17 cellular contexts compared by ENCODE assay signal in genomic region chr1:220239945-220240344, GRCh38. TPM values are rescaled to one million over a fixed set of nuclear protein-coding genes. Genes with fewer than 3 reads are reported as not detected.
DNase-seq lines count a peak whose midpoint lies in the region; ATAC-seq, FAIRE-seq and TF ChIP-seq lines count a peak whose summit lies in the region.
"Had no signal": no experiment of that assay in that cellular context is flagged by ENCODE, and none has a peak within 500 bp of the region (broad histone marks: within the 10 kb centered on the region; RNA-seq: fewer than 3 reads in every experiment).

No MANE protein-coding gene starts in this region.

- H3K4me3 ChIP-seq in LNCaP clone FGC (ENCODE audit: low read depth, low read length) (no peak overlapping the region; the same call in 1 of the 2 replicates), fibroblast of the aortic adventitia (ENCODE audit: low read depth, low read length) (no peak overlapping the region), right cardiac atrium (ENCODE audit: low read length) (no peak overlapping the region), GM23248 (no peak overlapping the region), SJCRH30 (no peak overlapping the region)
- H3K4me3 ChIP-seq: BLaER1 had no signal

- no peak for TF ChIP-seq CTCF in D721Med (IDR thresholded peaks at IDR 0.05; ENCODE audit: insufficient read depth, missing control alignments)
- no peak for TF ChIP-seq CTCF in LNCaP clone FGC (IDR thresholded peaks at IDR 0.05; ENCODE audit: control insufficient read depth, extremely low read depth, insufficient read depth)
- TF ChIP-seq CTCF in fibroblast of the aortic adventitia (IDR thresholded peaks at IDR 0.05; ENCODE audit: insufficient read depth, low read length) = no peak

- no peak for DNase-seq in D721Med (ENCODE audit: insufficient read length, low spot score)
- DNase-seq in LNCaP clone FGC (ENCODE audit: low read depth) = peak; percentile 31
- peak; percentile 23 for DNase-seq in NCI-H526 treated with DMSO at 0.1 percent for 48 hours (lab: John Stamatoyannopoulos, UW)
- DNase-seq in fibroblast of the aortic adventitia (ENCODE audit: low read depth) = peak; percentile 28
- DNase-seq in right cardiac atrium = no peak
- DNase-seq in GM23248 = no peak
- no peak for DNase-seq in SJCRH30
- no peak for DNase-seq in cortex of kidney (lab: John Stamatoyannopoulos, UW)
- DNase-seq: 8988T, AML-193, DMS 273 treated with DMSO at 0.1 percent for 48 hours, DMS79 treated with DMSO at 0.1 percent for 48 hours, GDM1 had no signal

- H3K27me3 ChIP-seq in right cardiac atrium (ENCODE audit: control insufficient read depth, insufficient read depth) (no peaks in the 10 kb centered on the region), GM23248 (replicated peaks; ENCODE audit: insufficient read depth) (no peaks in the 10 kb centered on the region), SJCRH30 (no peaks in the 10 kb centered on the region)
- H3K27me3 ChIP-seq: BLaER1 had no signal

- H3K36me3 ChIP-seq in GM23248 (ENCODE audit: low read depth) (no peaks in the 10 kb centered on the region), SJCRH30 (no peaks in the 10 kb centered on the region; the same call in 1 of the 2 replicates)

- H3K27ac ChIP-seq in right cardiac atrium (ENCODE audit: low read length) (no peak overlapping the region), GM23248 (no peak overlapping the region), SJCRH30 (no peak overlapping the region)
- H3K27ac ChIP-seq: BLaER1 had no signal

- H3K9me2 ChIP-seq in GM23248 (ENCODE audit: insufficient read depth) = no peaks in the 10 kb centered on the region

- H3F3A ChIP-seq in GM23248 (ENCODE audit: insufficient read depth) = 0 out of 2 replicates have a peak, but pooled peaks cover 6% of the 10 kb centered on the region

- peak; percentile 64 for FAIRE-seq in D721Med (lab: Jason Lieb, UNC)
- FAIRE-seq: GM19239, H54 had no signal

- H3K4me1 ChIP-seq in right cardiac atrium (ENCODE audit: control insufficient read depth, insufficient read depth, low read length) (no peaks in the 10 kb centered on the region), GM23248 (ENCODE audit: insufficient read depth) (peaks cover 4% of the 10 kb centered on the region; the same call in 1 of the 2 replicates), SJCRH30 (no peaks in the 10 kb centered on the region)

- in situ Hi-C loops in GM23248 (cut with MboI) = no loop called here

- peaks cover 11% of the 10 kb centered on the region; the same call in 1 of the 2 replicates for H4K20me1 ChIP-seq in GM23248 (ENCODE audit: insufficient read depth)

- ATAC-seq in right cardiac atrium = no peak
- ATAC-seq: HCT116 had no signal

- no peak overlapping the region for H3K4me2 ChIP-seq in GM23248 (ENCODE audit: unreplicated experiment)
- H3K4me2 ChIP-seq: BLaER1 had no signal

- H3K9me3 ChIP-seq in right cardiac atrium (ENCODE audit: control insufficient read depth, low read length) (no peaks in the 10 kb centered on the region), GM23248 (ENCODE audit: low read depth) (no peaks in the 10 kb centered on the region), SJCRH30 (replicated peaks) (peaks cover 8% of the 10 kb centered on the region; the same call in 1 of the 2 replicates)

- peaks cover 100% of the 10 kb centered on the region for H3K79me2 ChIP-seq in GM23248 (ENCODE audit: insufficient read depth)

- no peak overlapping the region for H3K9ac ChIP-seq in GM23248
- H3K9ac ChIP-seq: BLaER1 had no signal

- no peak overlapping the region for H2AFZ ChIP-seq in GM23248

- intact Hi-C loops in right cardiac atrium (cut with DNase I) = no loop called here

- 80% methylated on average over 3 of the region's 3 CpGs for WGBS in right cardiac atrium
- 96 to 98% methylated on average over 3 of the region's 3 CpGs for WGBS in GM23248 (ENCODE audit: low coverage in 1 of 2, low lambda C conversion rate in 2 of 2, missing lambda C conversion rate in 2 of 2), 2 experiments

RNA-seq across cellular contexts. Expression of gene RAB3GAP2, which starts 32.3 kb away (rescaled TPM):
- total RNA-seq in fibroblast of the aortic adventitia (ENCODE audit: low replicate concordance) = 32.4 and 39.7 TPM in 2 replicates
- total RNA-seq in right cardiac atrium = 10 to 100 TPM; 23.3 to 31.9 (median 24.9) TPM
- polyA plus RNA-seq in right cardiac atrium = 7.4 TPM
- 22.6 and 24.4 TPM in 2 replicates for total RNA-seq in GM23248 (2014; rRNA removed; shearing (Covaris generic))
- 14.5 and 15.8 TPM in 2 replicates for polyA plus RNA-seq in GM23248 (2016; fragmentation: Nextera tagmentation; extraction: Ambion mirVana)
- 24.6 and 27.8 TPM in 2 replicates for total RNA-seq in SJCRH30 (2014; rRNA removed; shearing (Covaris generic))

Comparison
In these comparisons a context has a peak if more than half of its experiments do, and no peak if none do; other contexts are left out.
1. DNase-seq: peak in LNCaP clone FGC (single experiment), NCI-H526 treated with DMSO at 0.1 percent for 48 hours (single experiment) and fibroblast of the aortic adventitia (single experiment); none in D721Med (single experiment), right cardiac atrium (0 of 3), GM23248 (single experiment), SJCRH30 (0 of 2) and cortex of kidney (single experiment).